10 cellular contexts compared by ENCODE assay signal in genomic region chr3:128800241-128801187, GRCh38.
DNase-seq lines count a peak whose midpoint lies in the region; ATAC-seq and TF ChIP-seq lines count a peak whose summit lies in the region.
"Had no signal": no experiment of that assay in that cellular context is flagged by ENCODE, and none has a peak within 500 bp of the region (broad histone marks: within the 10 kb centered on the region; RNA-seq: fewer than 3 reads in every experiment).

No MANE protein-coding gene starts in this region.

- intact Hi-C loops in heart right ventricle (cut with DNase I) = loop anchor here in 3 of 10 donors (1.0 to 5.0 kb wide), 4 partner anchors 42 to 183 kb away; partner anchors contain the start of gene RAB7A (in 1 of the 3)

- H3K36me3 ChIP-seq in heart right ventricle = peaks cover 0 to 63% (median 14%) of the 10 kb centered on the region in 9 donors

- peak overlapping the region in 1 of 10 donors; percentile 1 for H3K4me3 ChIP-seq in heart right ventricle

- peak overlapping the region; percentile 47 to 88 (median 84) for H3K27ac ChIP-seq in heart right ventricle

- H3K4me1 ChIP-seq in heart right ventricle = peaks cover 0 to 70% (median 54%) of the 10 kb centered on the region in 9 donors

- H3K27me3 Mint-ChIP-seq in activated T-cell treated with anti-CD3 and anti-CD28 coated beads, Interleukin-2, amount 50 U/mL, for 4 hours (ENCODE audit: low read depth) = no peaks in the 10 kb centered on the region

- H3K4me1 Mint-ChIP-seq in activated T-cell treated with anti-CD3 and anti-CD28 coated beads, Interleukin-2, amount 50 U/mL, for 4 hours (ENCODE audit: low read depth) = peaks cover 80% of the 10 kb centered on the region

- no peaks in the 10 kb centered on the region for H3K9me3 Mint-ChIP-seq in activated T-cell treated with anti-CD3 and anti-CD28 coated beads, Interleukin-2, amount 50 U/mL, for 4 hours

- ATAC-seq in HG03045 (IDR thresholded peaks at IDR 0.05; ENCODE audit: unreplicated experiment) = peak; percentile 35
- peak; percentile 12 to 31 for ATAC-seq in activated T-cell treated with anti-CD3 and anti-CD28 coated beads, Interleukin-2, amount 50 U/mL, for 4 hours
- ATAC-seq in heart right ventricle = peak; percentile 57 to 90 (median 84)

- 61 to 67% methylated on average over 9 of the region's 9 CpGs for WGBS in heart right ventricle, 2 donors

- peak overlapping the region; percentile 75 for H3K4me3 Mint-ChIP-seq in activated T-cell treated with anti-CD3 and anti-CD28 coated beads, Interleukin-2, amount 50 U/mL, for 4 hours

- TF ChIP-seq CTCF in heart right ventricle (IDR thresholded peaks at IDR 0.05) = no peak

- no peaks in the 10 kb centered on the region for H3K9me3 ChIP-seq in heart right ventricle

- H3K27me3 ChIP-seq in heart right ventricle = no peaks in the 10 kb centered on the region

- peak; percentile 30 for DNase-seq in activated T-cell treated with anti-CD3 and anti-CD28 coated beads, Interleukin-2, amount 50 U/mL, for 4 hours
- peak in 1 of 2 donors; percentile 56 for DNase-seq in heart right ventricle
- DNase-seq in stimulated activated CD4-positive, alpha-beta T cell treated with anti-CD3 and anti-CD28 coated beads, Interleukin-4, amount 100 ng/mL, for 1 hour = peak; percentile 38
- DNase-seq in SHP77 (lab: John Stamatoyannopoulos, UW) = no peak
- no peak for DNase-seq in DMS114 treated with DMSO at 0.1 percent for 48 hours (lab: John Stamatoyannopoulos, UW; ENCODE audit: unreplicated experiment)
- no peak for DNase-seq in NCI-H2081 treated with DMSO at 0.1 percent for 48 hours (lab: John Stamatoyannopoulos, UW)
- DNase-seq in A172 (ENCODE audit: low spot score) = no peak
- DNase-seq: foreskin fibroblast, NCI-H1694 had no signal

- H3K36me3 Mint-ChIP-seq in activated T-cell treated with anti-CD3 and anti-CD28 coated beads, Interleukin-2, amount 50 U/mL, for 4 hours (ENCODE audit: insufficient read depth) = peaks cover 52% of the 10 kb centered on the region

Comparison
In these comparisons a context has a peak if more than half of its experiments do, and no peak if none do; other contexts are left out.
1. ATAC-seq: peak in every context shown above with its lines; median percentile 84 in heart right ventricle; 35 in HG03045; 22 in activated T-cell treated with anti-CD3 and anti-CD28 coated beads, Interleukin-2, amount 50 U/mL, for 4 hours.
2. DNase-seq: peak in activated T-cell treated with anti-CD3 and anti-CD28 coated beads, Interleukin-2, amount 50 U/mL, for 4 hours (single experiment) and stimulated activated CD4-positive, alpha-beta T cell treated with anti-CD3 and anti-CD28 coated beads, Interleukin-4, amount 100 ng/mL, for 1 hour (single experiment); none in SHP77 (0 of 2), DMS114 treated with DMSO at 0.1 percent for 48 hours (single experiment), NCI-H2081 treated with DMSO at 0.1 percent for 48 hours (single experiment) and A172 (single experiment).